Comparison of ENCODE assay signal across 8 cellular contexts in genomic region chr17:62065611-62066468, GRCh38. TPM values are rescaled to one million over a fixed set of nuclear protein-coding genes. Genes with fewer than 3 reads are reported as not detected.
A peak's percentile ranks its signal among the peaks of the same experiment; 100 is the strongest.
DNase-seq lines count a peak whose midpoint lies in the region; ATAC-seq, FAIRE-seq and TF ChIP-seq lines count a peak whose summit lies in the region.

No MANE protein-coding gene starts in this region.

- CTCF ChIA-PET in RWPE1 (lab: Yijun Ruan, JAX) = interaction anchor here (0.7 to 0.9 kb wide), 5 partner anchors 12 to 1413 kb away, joined by 3 read pairs; no protein-coding TSS in a partner anchor

- intact Hi-C loops in natural killer cell (cut with micrococcal nuclease) = loop anchor here (1.0 to 2.0 kb wide), 4 partner anchors 138 to 653 kb away; partner anchors contain the start of gene BRIP1

- peaks cover 10% of the 10 kb centered on the region; the same call in 1 of the 2 replicates for H3K4me1 ChIP-seq in ES-I3 (ENCODE audit: insufficient read depth, low read length)

- H3K36me3 ChIP-seq in ES-I3 (ENCODE audit: insufficient read depth, low read length) = 0 out of 2 replicates have a peak, but pooled peaks cover 2% of the 10 kb centered on the region

- DNase-seq in H54 (ENCODE audit: insufficient read length, low spot score) = peak; percentile 100
- DNase-seq in LoVo (ENCODE audit: low spot score) = peak; percentile 97
- DNase-seq in RWPE1 (ENCODE audit: low spot score) = peak; percentile 99
- DNase-seq in activated T-helper 9 cell treated with anti-CD3 and anti-CD28 coated beads, Interleukin-2, amount 50 U/mL, for 16 hours (ENCODE audit: low read depth) = peak; percentile 98
- peak; percentile 95 for DNase-seq in fibroblast of peridontal ligament (ENCODE audit: extremely low read depth)
- peak; percentile 97 for DNase-seq in natural killer cell
- DNase-seq in stimulated activated naive CD4-positive, alpha-beta T cell (lab: John Stamatoyannopoulos, UW) = peak; percentile 90 to 98 (median 93)

- POLR2A ChIA-PET in RWPE1 (lab: Yijun Ruan, JAX; ENCODE audit: low non-redundant PET) = interaction anchor here (0.6 to 0.9 kb wide), 3 partner anchors 12 to 38 kb away, joined by 3 to 4 read pairs (median 4); no protein-coding TSS in a partner anchor

- ATAC-seq in natural killer cell = peak; percentile 90 to 98 (median 94)

- peak overlapping the region; percentile 72 for H3K9ac ChIP-seq in ES-I3 (ENCODE audit: low read depth, low read length)

- H3K27ac ChIP-seq in RWPE1 = peak overlapping the region; percentile 93

- TF ChIP-seq CTCF in RWPE1 (conservative IDR thresholded peaks at IDR 0.05; ENCODE audit: low read depth) (peak; percentile 96), natural killer cell (IDR thresholded peaks at IDR 0.05) (peak; percentile 91)

- TF ChIP-seq POLR2A in H54 (IDR thresholded peaks at IDR 0.05; ENCODE audit: low read depth, low read length) = peak; percentile 71

- peaks cover 33 to 39% of the 10 kb centered on the region in 2 donors for H3K4me1 Mint-ChIP-seq in natural killer cell

- H3K9me3 Mint-ChIP-seq in natural killer cell = no peaks in the 10 kb centered on the region

- H3K9me3 ChIP-seq in ES-I3 (ENCODE audit: control insufficient read depth, insufficient read depth, low read length) = no peaks in the 10 kb centered on the region

- H3K36me3 Mint-ChIP-seq in natural killer cell = no peaks in the 10 kb centered on the region

- peak overlapping the region; percentile 93 to 98 for H3K27ac Mint-ChIP-seq in natural killer cell

- FAIRE-seq in H54 (lab: Jason Lieb, UNC) = peak; percentile 88

- peak overlapping the region; percentile 99 for H3K4me3 Mint-ChIP-seq in natural killer cell

- H3K27me3 Mint-ChIP-seq in natural killer cell (ENCODE audit: low read depth in 2 of 2) = no peaks in the 10 kb centered on the region

RNA-seq across cellular contexts. Expression of gene MED13, which starts 0.8 kb away (rescaled TPM):
- 100 to 1,000 TPM; 107 to 122 (median 116) TPM for total RNA-seq in natural killer cell

Comparison
In these comparisons a context has a peak if more than half of its experiments do, and no peak if none do; other contexts are left out.
1. Peak in every context shown above with its lines: DNase-seq, ATAC-seq and H3K27ac ChIP-seq.